8 cellular contexts compared by ENCODE assay signal in genomic region chr1:28437260-28437923, GRCh38.
DNase-seq lines count a peak whose midpoint lies in the region; ATAC-seq, FAIRE-seq and TF ChIP-seq lines count a peak whose summit lies in the region.

No MANE protein-coding gene starts in this region.

- H3K27me3 Mint-ChIP-seq in activated CD4-positive, alpha-beta T cell treated with anti-CD3 and anti-CD28 coated beads for 36 hours, result no peaks in the 10 kb centered on the region

- peak overlapping the region; percentile 7 for H2AFZ ChIP-seq in mammary epithelial cell (ENCODE audit: low read depth, low read length)

- POLR2A ChIA-PET in A549 (lab: Yijun Ruan, JAX), result interaction anchor here (0.5 to 1.6 kb wide), 5 partner anchors 28 to 202 kb away, joined by 3 to 7 read pairs (median 3); partner anchors contain the start of genes ATP5IF1, MED18 and RCC1
- POLR2A ChIA-PET in HEK293T (lab: Yijun Ruan, JAX), result interaction anchor here (0.6 to 1.5 kb wide), 5 partner anchors 16 to 109 kb away, joined by 3 read pairs; partner anchors contain the start of genes MED18 and RCC1
- POLR2A ChIA-PET in activated CD4-positive, alpha-beta T cell treated with anti-CD3 and anti-CD28 coated beads for 36 hours (lab: Charles Lee), result interaction anchor here (0.5 to 0.6 kb wide), 2 partner anchors 146 to 1958 kb away, joined by 3 read pairs; no protein-coding TSS in a partner anchor

- DNase-seq in A549 (ENCODE audit: low read depth in 1 of 2, low spot score in 1 of 2), result peak in 1 of 2 experiments; percentile 75
- DNase-seq in LNCaP clone FGC (ENCODE audit: low read depth), result no peak
- DNase-seq in mammary epithelial cell, result peak; percentile 84
- DNase-seq in mucosa of descending colon, result peak in 1 of 3 donors; percentile 49
- no peak for DNase-seq in NCI-H748 treated with DMSO at 0.1 percent for 48 hours (lab: John Stamatoyannopoulos, UW)
- no peak for DNase-seq in HEK293T (ENCODE audit: extremely low spot score)
- DNase-seq in activated CD4-positive, alpha-beta T cell treated with anti-CD3 and anti-CD28 coated beads for 36 hours, result no peak

- H3K27me3 ChIP-seq in mammary epithelial cell (ENCODE audit: insufficient read depth, low read length), result no peaks in the 10 kb centered on the region

- H3K4me1 ChIP-seq in A549 (peaks cover 43% of the 10 kb centered on the region), mammary epithelial cell (ENCODE audit: insufficient read depth, low read length) (peaks cover 24% of the 10 kb centered on the region), mucosa of descending colon (ENCODE audit: low read depth) (peaks cover 12% of the 10 kb centered on the region)

- no peak for FAIRE-seq in A549 (lab: Jason Lieb, UNC)

- dilution Hi-C loops in mammary epithelial cell (cut with HindIII; ENCODE audit: low sequenced_read_pairs), result no loop called here

- no peaks in the 10 kb centered on the region for H3K36me3 Mint-ChIP-seq in activated CD4-positive, alpha-beta T cell treated with anti-CD3 and anti-CD28 coated beads for 36 hours (ENCODE audit: low read depth)

- H3K4me3 ChIP-seq in A549, result peak overlapping the region; percentile 21; the same call in 1 of the 3 replicates
- peak overlapping the region; percentile 41 for H3K4me3 ChIP-seq in LNCaP clone FGC (ENCODE audit: low read depth, low read length)
- peak overlapping the region in 1 of 3 experiments; percentile 14 for H3K4me3 ChIP-seq in mammary epithelial cell (replicated peaks in 1 of 3; ENCODE audit: insufficient read depth in 1 of 3, low read depth in 2 of 3, low read length in 3 of 3)
- no peak overlapping the region for H3K4me3 ChIP-seq in mucosa of descending colon

- H3K27ac Mint-ChIP-seq in activated CD4-positive, alpha-beta T cell treated with anti-CD3 and anti-CD28 coated beads for 36 hours, result no peak overlapping the region

- H3K4me2 ChIP-seq in A549, result peak overlapping the region; percentile 73
- H3K4me2 ChIP-seq in mammary epithelial cell (ENCODE audit: insufficient read depth, low read depth, low read length), result peak overlapping the region; percentile 66

- H3K79me2 ChIP-seq in mammary epithelial cell (ENCODE audit: insufficient read depth, low read length), result peaks cover 38% of the 10 kb centered on the region

- WGBS in A549 (ENCODE audit: missing lambda C conversion rate), result 11% methylated on average over 3 of the region's 3 CpGs
- WGBS in mammary epithelial cell (ENCODE audit: low coverage, missing lambda C conversion rate), result 80% methylated on average over 1 of the region's 3 CpGs

- CTCF ChIA-PET in A549 (lab: Yijun Ruan, JAX), result interaction anchor here (1.1 to 3.2 kb wide), 3 partner anchors 25 to 30 kb away, joined by 3 to 10 read pairs (median 3); no protein-coding TSS in a partner anchor
- CTCF ChIA-PET in mammary epithelial cell (lab: Charles Lee; ENCODE audit: low non-redundant PET), result interaction anchor here (0.9 kb wide), 1 partner anchor 78 kb away, joined by 3 read pairs; no protein-coding TSS in a partner anchor
- CTCF ChIA-PET in HEK293T (lab: Yijun Ruan, JAX), result interaction anchor here (0.6 kb wide), 2 partner anchors 9 to 51 kb away, joined by 3 to 5 read pairs; no protein-coding TSS in a partner anchor
- CTCF ChIA-PET in activated CD4-positive, alpha-beta T cell treated with anti-CD3 and anti-CD28 coated beads for 36 hours (lab: Charles Lee), result interaction anchor here (0.7 kb wide), 1 partner anchor 18 kb away, joined by 3 read pairs; no protein-coding TSS in a partner anchor

- H3K4me1 Mint-ChIP-seq in activated CD4-positive, alpha-beta T cell treated with anti-CD3 and anti-CD28 coated beads for 36 hours, result peaks cover 25% of the 10 kb centered on the region

- BruUV-seq in mammary epithelial cell (replicated peaks; lab: Mats Ljungman, UMichigan), result TSS peak; percentile 97

- intact Hi-C loops in mammary epithelial cell (cut with micrococcal nuclease), result no loop called here
- intact Hi-C loops in mucosa of descending colon (cut with DNase I, micrococcal nuclease), result no loop called here
- intact Hi-C loops in activated CD4-positive, alpha-beta T cell treated with anti-CD3 and anti-CD28 coated beads for 36 hours (cut with DNase I, micrococcal nuclease), result no loop called here

- H3K4me3 Mint-ChIP-seq in activated CD4-positive, alpha-beta T cell treated with anti-CD3 and anti-CD28 coated beads for 36 hours, result no peak overlapping the region

- no peak for TF ChIP-seq EP300 in A549 (IDR thresholded peaks at IDR 0.05)

- H3K9me3 Mint-ChIP-seq in activated CD4-positive, alpha-beta T cell treated with anti-CD3 and anti-CD28 coated beads for 36 hours (ENCODE audit: low read depth), result no peaks in the 10 kb centered on the region

- no peak for TF ChIP-seq RAD21 in A549 (conservative IDR thresholded peaks at IDR 0.05 in 1 of 2, IDR thresholded peaks at IDR 0.05 in 1 of 2)

- in situ Hi-C loops in mammary epithelial cell (cut with MboI; ENCODE audit: low sequenced_read_pairs in 2 of 2), result no loop called here

- TF ChIP-seq POLR2A in A549 (IDR thresholded peaks at IDR 0.05; ENCODE audit: low read length), result no peak

- H3K36me3 ChIP-seq in mammary epithelial cell (ENCODE audit: insufficient read depth, low read length) (no peaks in the 10 kb centered on the region), mucosa of descending colon (ENCODE audit: low read depth) (no peaks in the 10 kb centered on the region)

- H3K9me3 ChIP-seq in A549 (no peaks in the 10 kb centered on the region), mammary epithelial cell (replicated peaks; ENCODE audit: insufficient read depth, low read length) (no peaks in the 10 kb centered on the region), mucosa of descending colon (no peaks in the 10 kb centered on the region)

- peak overlapping the region; percentile 49 for H3K9ac ChIP-seq in mammary epithelial cell (ENCODE audit: insufficient read depth, low read length)

- peak overlapping the region; percentile 71 to 85 for H3K27ac ChIP-seq in A549
- peak overlapping the region; percentile 74 for H3K27ac ChIP-seq in mammary epithelial cell (ENCODE audit: insufficient read depth, low read depth, low read length)

- ATAC-seq in A549, result peak; percentile 80; a peak in 5 of 6 replicates
- ATAC-seq in mucosa of descending colon, result peak; percentile 91
- no peak for ATAC-seq in activated CD4-positive, alpha-beta T cell treated with anti-CD3 and anti-CD28 coated beads for 36 hours
- no peak for ATAC-seq in GM18511 (IDR thresholded peaks at IDR 0.05; ENCODE audit: unreplicated experiment)

- no peak for TF ChIP-seq CTCF in A549 (IDR thresholded peaks at IDR 0.05)
- no peak for TF ChIP-seq CTCF in LNCaP clone FGC (IDR thresholded peaks at IDR 0.05; ENCODE audit: control insufficient read depth, extremely low read depth, insufficient read depth)
- TF ChIP-seq CTCF in mammary epithelial cell (conservative IDR thresholded peaks at IDR 0.05 in 1 of 2, IDR thresholded peaks at IDR 0.05 in 1 of 2; ENCODE audit: extremely low read depth in 1 of 2, insufficient read depth in 1 of 2, low read depth in 1 of 2, low read length in 2 of 2), result no peak
- no peak for TF ChIP-seq CTCF in mucosa of descending colon (IDR thresholded peaks at IDR 0.05)

- H4K20me1 ChIP-seq in mammary epithelial cell (ENCODE audit: insufficient read depth, low read length), result no peaks in the 10 kb centered on the region

TF ChIP-seq in A549, 52 proteins besides CTCF, POLR2A, EP300 and RAD21:
- TF ChIP-seq JUNB (IDR thresholded peaks at IDR 0.05) (peak; percentile 40; the same call in 1 of the 2 replicates), NFE2L2 (conservative IDR thresholded peaks at IDR 0.05; ENCODE audit: low read length) (no peak), CEBPB (IDR thresholded peaks at IDR 0.05) (peak in 1 of 2 experiments; percentile 43; a peak in 1 of 4 replicates), FOSL2 (IDR thresholded peaks at IDR 0.05) (0 out of 2 replicates have a peak, but pooled peaks have one; percentile 19), FOSL2 (CRISPR knock-in tag; IDR thresholded peaks at IDR 0.05) (peak; percentile 70), ZSCAN20 (CRISPR knock-in tag; IDR thresholded peaks at IDR 0.05) (no peak), NPAS2 (CRISPR knock-in tag; IDR thresholded peaks at IDR 0.05; ENCODE audit: borderline replicate concordance) (no peak)

TF ChIP-seq in HEK293T, 16 proteins besides CTCF, POLR2A, EP300 and RAD21:
- TF ChIP-seq NFRKB (IDR thresholded peaks at IDR 0.05) (no peak), FOXK2 (IDR thresholded peaks at IDR 0.05) (no peak), FOXA1 (IDR thresholded peaks at IDR 0.05) (no peak), ARNT (IDR thresholded peaks at IDR 0.05) (no peak), SP1 (IDR thresholded peaks at IDR 0.05) (no peak), ZNF384 (IDR thresholded peaks at IDR 0.05) (no peak), SUZ12 (IDR thresholded peaks at IDR 0.05) (no peak), BHLHE40 (IDR thresholded peaks at IDR 0.05; ENCODE audit: borderline replicate concordance) (no peak), L3MBTL2 (conservative IDR thresholded peaks at IDR 0.05) (no peak), FOXM1 (IDR thresholded peaks at IDR 0.05; ENCODE audit: borderline replicate concordance) (no peak), CTBP1 (IDR thresholded peaks at IDR 0.05; ENCODE audit: borderline replicate concordance) (no peak), PKNOX1 (IDR thresholded peaks at IDR 0.05) (no peak)

Comparison
In these comparisons a context has a peak if more than half of its experiments do, and no peak if none do; other contexts are left out.
1. ATAC-seq: peak in A549 (2 of 2) and mucosa of descending colon (single experiment); none in activated CD4-positive, alpha-beta T cell treated with anti-CD3 and anti-CD28 coated beads for 36 hours (single experiment) and GM18511 (single experiment).